9 cellular contexts compared by ENCODE assay signal in the genomic region with DNA sequence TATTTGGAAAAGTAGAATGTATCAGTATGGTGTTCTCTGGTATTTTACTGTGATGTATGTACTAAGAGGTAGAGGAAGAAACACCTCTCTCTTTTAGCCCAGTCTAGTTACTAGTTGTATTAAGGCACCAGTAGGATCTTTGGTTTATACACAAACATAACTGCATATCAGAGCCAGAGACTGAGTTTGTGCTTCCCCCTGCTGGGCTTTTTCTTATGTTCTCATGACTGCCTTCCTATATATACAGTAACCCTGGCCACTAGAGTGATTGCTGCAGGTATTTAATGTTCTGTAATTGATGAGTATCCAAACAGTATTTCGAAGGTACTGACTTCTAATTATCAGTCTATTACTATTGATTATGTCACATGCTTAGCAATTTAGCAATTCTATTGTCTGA.
A peak's percentile ranks its signal among the peaks of the same experiment; 100 is the strongest.
DNase-seq lines count a peak whose midpoint lies in the region; ATAC-seq, FAIRE-seq and TF ChIP-seq lines count a peak whose summit lies in the region.
"Had no signal": no experiment of that assay in that cellular context is flagged by ENCODE, and none has a peak within 500 bp of the region (broad histone marks: within the 10 kb centered on the region; RNA-seq: fewer than 3 reads in every experiment).

No MANE protein-coding gene starts in this region.

- H3K4me3 Mint-ChIP-seq in T-helper 17 cell = no peak overlapping the region
- H3K4me3 Mint-ChIP-seq: activated naive CD8-positive, alpha-beta T cell treated with anti-CD3 and anti-CD28 coated beads, Interleukin-2, amount 10 ng/mL, durations not matched to agents 7 days and 5 days had no signal

- TF ChIP-seq CTCF in Loucy (conservative IDR thresholded peaks at IDR 0.05; ENCODE audit: low read length) = peak; percentile 69
- peak; percentile 22 for TF ChIP-seq CTCF in kidney (IDR thresholded peaks at IDR 0.05; ENCODE audit: borderline replicate concordance, extremely low read depth, insufficient read depth)
- no peak for TF ChIP-seq CTCF in esophagus muscularis mucosa (IDR thresholded peaks at IDR 0.05)

- no peaks in the 10 kb centered on the region for H4K20me1 ChIP-seq in Loucy (ENCODE audit: insufficient read depth, low read length, poor library complexity, severe bottlenecking)

- no peaks in the 10 kb centered on the region for H3K27me3 ChIP-seq in Loucy (ENCODE audit: insufficient read depth, low read length, poor library complexity, severe bottlenecking)
- H3K27me3 ChIP-seq in esophagus muscularis mucosa = no peaks in the 10 kb centered on the region

- intact Hi-C loops in kidney (cut with DNase I) (no loop called here), esophagus muscularis mucosa (cut with DNase I) (no loop called here)

- 37% methylated on average over 1 of the region's 1 CpG for WGBS in esophagus muscularis mucosa

- FAIRE-seq in kidney (lab: Jason Lieb, UNC) = no peak

- H3K4me1 ChIP-seq in Loucy (ENCODE audit: insufficient read depth, low read length, poor library complexity, severe bottlenecking) (no peaks in the 10 kb centered on the region), kidney (ENCODE audit: control insufficient read depth in 1 of 2, insufficient read depth in 1 of 2, low read depth in 1 of 2, low read length in 2 of 2) (no peaks in the 10 kb centered on the region), esophagus muscularis mucosa (no peaks in the 10 kb centered on the region)

- H3K9ac ChIP-seq in Loucy (ENCODE audit: low read depth, low read length, poor library complexity, severe bottlenecking) = no peak overlapping the region
- H3K9ac ChIP-seq in kidney (ENCODE audit: low read length in 2 of 2) = no peak overlapping the region

- H3K27ac ChIP-seq in kidney (ENCODE audit: low read depth in 2 of 2, low read length in 2 of 2) (no peak overlapping the region), esophagus muscularis mucosa (replicated peaks in 1 of 4) (no peak overlapping the region)

- H3K36me3 Mint-ChIP-seq in T-helper 17 cell (ENCODE audit: low read depth) = no peaks in the 10 kb centered on the region
- H3K36me3 Mint-ChIP-seq: activated naive CD8-positive, alpha-beta T cell treated with anti-CD3 and anti-CD28 coated beads, Interleukin-2, amount 10 ng/mL, durations not matched to agents 7 days and 5 days had no signal

- no peaks in the 10 kb centered on the region for H3K36me3 ChIP-seq in Loucy (ENCODE audit: insufficient read depth, low read length)
- no peaks in the 10 kb centered on the region for H3K36me3 ChIP-seq in kidney (ENCODE audit: control insufficient read depth in 1 of 2, insufficient read depth in 2 of 2, low read length in 2 of 2)
- no peaks in the 10 kb centered on the region for H3K36me3 ChIP-seq in esophagus muscularis mucosa

- no peaks in the 10 kb centered on the region for H3K9me3 ChIP-seq in Loucy (ENCODE audit: insufficient read depth, low read depth, low read length)
- no peaks in the 10 kb centered on the region for H3K9me3 ChIP-seq in kidney (ENCODE audit: control insufficient read depth in 1 of 2, low read length in 2 of 2)
- no peaks in the 10 kb centered on the region for H3K9me3 ChIP-seq in T-helper 17 cell (ENCODE audit: control insufficient read depth, low read length, poor library complexity, severe bottlenecking)
- H3K9me3 ChIP-seq in esophagus muscularis mucosa = no peaks in the 10 kb centered on the region

- no peaks in the 10 kb centered on the region for H3K27me3 Mint-ChIP-seq in T-helper 17 cell
- H3K27me3 Mint-ChIP-seq: activated naive CD8-positive, alpha-beta T cell treated with anti-CD3 and anti-CD28 coated beads, Interleukin-2, amount 10 ng/mL, durations not matched to agents 7 days and 5 days had no signal

- H3K4me3 ChIP-seq in Loucy (ENCODE audit: low read length, poor library complexity, severe bottlenecking) = no peak overlapping the region
- H3K4me3 ChIP-seq in kidney (ENCODE audit: low read length in 2 of 2) = no peak overlapping the region
- H3K4me3 ChIP-seq in esophagus muscularis mucosa = no peak overlapping the region

- DNase-seq in DMS 273 treated with DMSO at 0.1 percent for 48 hours (lab: John Stamatoyannopoulos, UW) = peak; percentile 33
- DNase-seq in RPMI8226 = peak; percentile 31
- no peak for DNase-seq in kidney
- no peak for DNase-seq in activated gamma-delta T cell treated with Interleukin-2 at 50 U/mL for 16 hours
- DNase-seq in T-helper 17 cell = no peak
- no peak for DNase-seq in activated effector memory CD4-positive, alpha-beta T cell treated with Interleukin-2 at 50 U/mL for 16 hours
- no peak for DNase-seq in esophagus muscularis mucosa (ENCODE audit: extremely low spot score)
- DNase-seq: activated naive CD8-positive, alpha-beta T cell treated with anti-CD3 and anti-CD28 coated beads, Interleukin-2, amount 10 ng/mL, durations not matched to agents 7 days and 5 days had no signal

- TF ChIP-seq EP300 in esophagus muscularis mucosa (IDR thresholded peaks at IDR 0.05) = no peak

- no peak overlapping the region for H3K27ac Mint-ChIP-seq in T-helper 17 cell
- H3K27ac Mint-ChIP-seq: activated naive CD8-positive, alpha-beta T cell treated with anti-CD3 and anti-CD28 coated beads, Interleukin-2, amount 10 ng/mL, durations not matched to agents 7 days and 5 days had no signal

- no peak overlapping the region for H2AFZ ChIP-seq in Loucy (ENCODE audit: low read length)

- H3K4me2 ChIP-seq in Loucy (ENCODE audit: low read depth, low read length, poor library complexity, severe bottlenecking) = no peak overlapping the region

- ATAC-seq in T-helper 17 cell = no peak

- no peaks in the 10 kb centered on the region for H3F3A ChIP-seq in Loucy (ENCODE audit: low read depth)

- TF ChIP-seq POLR2A in esophagus muscularis mucosa (IDR thresholded peaks at IDR 0.05; ENCODE audit: low read depth) = no peak

- H3K79me2 ChIP-seq in Loucy (ENCODE audit: insufficient read depth, low read length) = no peaks in the 10 kb centered on the region

- no peaks in the 10 kb centered on the region for H3K9me2 ChIP-seq in Loucy (replicated peaks; ENCODE audit: low read depth, low read length)

- H3K4me1 Mint-ChIP-seq in T-helper 17 cell = no peaks in the 10 kb centered on the region
- H3K4me1 Mint-ChIP-seq: activated naive CD8-positive, alpha-beta T cell treated with anti-CD3 and anti-CD28 coated beads, Interleukin-2, amount 10 ng/mL, durations not matched to agents 7 days and 5 days had no signal

Comparison
In these comparisons a context has a peak if more than half of its experiments do, and no peak if none do; other contexts are left out.
1. DNase-seq: peak in DMS 273 treated with DMSO at 0.1 percent for 48 hours (single experiment) and RPMI8226 (single experiment); none in kidney (single experiment), activated gamma-delta T cell treated with Interleukin-2 at 50 U/mL for 16 hours (single experiment), T-helper 17 cell (0 of 3), activated effector memory CD4-positive, alpha-beta T cell treated with Interleukin-2 at 50 U/mL for 16 hours (single experiment) and esophagus muscularis mucosa (single experiment).
2. CTCF ChIP-seq: peak in Loucy (single experiment) and kidney (single experiment); none in esophagus muscularis mucosa (0 of 3).